Comparison of ENCODE assay signal across 8 cellular contexts in genomic region chr13:33541962-33542308, GRCh38.
DNase-seq lines count a peak whose midpoint lies in the region; ATAC-seq and TF ChIP-seq lines count a peak whose summit lies in the region.

No MANE protein-coding gene starts in this region.

- no peak for ATAC-seq in HG03520 (IDR thresholded peaks at IDR 0.05; ENCODE audit: unreplicated experiment)
- no peak for ATAC-seq in GM19463 (IDR thresholded peaks at IDR 0.05; ENCODE audit: unreplicated experiment)
- ATAC-seq in GM18861 (IDR thresholded peaks at IDR 0.05; ENCODE audit: unreplicated experiment): no peak

- H3K27me3 Mint-ChIP-seq in activated CD4-positive, alpha-beta memory T cell treated with anti-CD3 and anti-CD28 coated beads for 36 hours: no peaks in the 10 kb centered on the region

- H3K27me3 ChIP-seq in H7 (ENCODE audit: control insufficient read depth, insufficient read depth, low read length): no peaks in the 10 kb centered on the region
- H3K27me3 ChIP-seq in hepatocyte: no peaks in the 10 kb centered on the region
- H3K27me3 ChIP-seq in spleen (replicated peaks in 1 of 7): no peaks in the 10 kb centered on the region

- peak overlapping the region; percentile 83 for H3K4me3 Mint-ChIP-seq in activated CD4-positive, alpha-beta memory T cell treated with anti-CD3 and anti-CD28 coated beads for 36 hours

- H3K36me3 Mint-ChIP-seq in activated CD4-positive, alpha-beta memory T cell treated with anti-CD3 and anti-CD28 coated beads for 36 hours: no peaks in the 10 kb centered on the region

- TF ChIP-seq CTCF in hepatocyte (IDR thresholded peaks at IDR 0.05; ENCODE audit: poor library complexity) (no peak), spleen (IDR thresholded peaks at IDR 0.05 in 8 of 11, conservative IDR thresholded peaks at IDR 0.05 in 3 of 11) (no peak)

- peak overlapping the region; percentile 100 for H3K27ac Mint-ChIP-seq in activated CD4-positive, alpha-beta memory T cell treated with anti-CD3 and anti-CD28 coated beads for 36 hours

- no peak for TF ChIP-seq POLR2A in spleen (IDR thresholded peaks at IDR 0.05)

- 11% methylated on average over 8 of the region's 8 CpGs for WGBS in hepatocyte (ENCODE audit: low lambda C conversion rate, missing lambda C conversion rate)
- WGBS in spleen, 5 donors: 8 to 15% (median 13%) methylated on average over 8 of the region's 8 CpGs

- H3K36me3 ChIP-seq in H7 (replicated peaks; ENCODE audit: control insufficient read depth, insufficient read depth, low read length) (no peaks in the 10 kb centered on the region), hepatocyte (replicated peaks; ENCODE audit: insufficient read depth, low read depth) (no peaks in the 10 kb centered on the region), spleen (no peaks in the 10 kb centered on the region)

- H2AFZ ChIP-seq in hepatocyte: peak overlapping the region; percentile 8

- H3K4me1 ChIP-seq in hepatocyte (ENCODE audit: insufficient read depth): peaks cover 34% of the 10 kb centered on the region
- H3K4me1 ChIP-seq in spleen: peaks cover 18 to 46% (median 31%) of the 10 kb centered on the region in 6 donors

- H3K9me3 ChIP-seq in hepatocyte (ENCODE audit: low read depth): no peaks in the 10 kb centered on the region
- H3K9me3 ChIP-seq in spleen: no peaks in the 10 kb centered on the region

- peak overlapping the region; percentile 61 for H3K4me3 ChIP-seq in H7 (ENCODE audit: insufficient read depth, low read depth, low read length)
- peak overlapping the region; percentile 6 for H3K4me3 ChIP-seq in hepatocyte
- H3K4me3 ChIP-seq in spleen: peak overlapping the region in 7 of 8 donors; percentile 7 to 69 (median 37)

- no peak for DNase-seq in H7
- no peak for DNase-seq in activated CD4-positive, alpha-beta memory T cell treated with anti-CD3 and anti-CD28 coated beads for 36 hours
- no peak for DNase-seq in hepatocyte (ENCODE audit: low spot score)
- no peak for DNase-seq in spleen
- no peak for DNase-seq in HPDE6-E6E7 (ENCODE audit: extremely low spot score)

- intact Hi-C loops in activated CD4-positive, alpha-beta memory T cell treated with anti-CD3 and anti-CD28 coated beads for 36 hours (cut with micrococcal nuclease): loop anchor here (1.0 to 10.0 kb wide), 16 partner anchors 68 to 1114 kb away; partner anchors contain the start of genes KL, N4BP2L1, N4BP2L2 and PDS5B
- intact Hi-C loops in spleen (cut with DNase I; ENCODE audit: low total_unique reads): no loop called here

- peak overlapping the region; percentile 74 for H3K4me2 ChIP-seq in hepatocyte

- H3K9me2 ChIP-seq in hepatocyte (replicated peaks; ENCODE audit: insufficient read depth): no peaks in the 10 kb centered on the region

- CTCF ChIA-PET in activated CD4-positive, alpha-beta memory T cell treated with anti-CD3 and anti-CD28 coated beads for 36 hours (lab: Charles Lee): no interaction called here

- no peaks in the 10 kb centered on the region for H3K9me3 Mint-ChIP-seq in activated CD4-positive, alpha-beta memory T cell treated with anti-CD3 and anti-CD28 coated beads for 36 hours

- H3K4me1 Mint-ChIP-seq in activated CD4-positive, alpha-beta memory T cell treated with anti-CD3 and anti-CD28 coated beads for 36 hours (ENCODE audit: low read depth): peaks cover 46% of the 10 kb centered on the region

- POLR2A ChIA-PET in activated CD4-positive, alpha-beta memory T cell treated with anti-CD3 and anti-CD28 coated beads for 36 hours (lab: Charles Lee): no interaction called here

- peak overlapping the region; percentile 97 for H3K27ac ChIP-seq in hepatocyte
- peak overlapping the region; percentile 90 to 99 (median 97) for H3K27ac ChIP-seq in spleen

- no peaks in the 10 kb centered on the region for H4K20me1 ChIP-seq in hepatocyte (ENCODE audit: insufficient read depth, poor library complexity, severe bottlenecking)

- no peaks in the 10 kb centered on the region for H3K79me2 ChIP-seq in hepatocyte

Comparison
In these comparisons a context has a peak if more than half of its experiments do, and no peak if none do; other contexts are left out.
1. H3K4me3 ChIP-seq: peak in every context shown above with its lines; median percentile 61 in H7; 37 in spleen; 6 in hepatocyte.